8 cellular contexts compared by ENCODE assay signal in genomic region chr5:139660916-139661814, GRCh38. TPM values are rescaled to one million over a fixed set of nuclear protein-coding genes. Genes with fewer than 3 reads are reported as not detected.
DNase-seq lines count a peak whose midpoint lies in the region; ATAC-seq, FAIRE-seq and TF ChIP-seq lines count a peak whose summit lies in the region.

No MANE protein-coding gene starts in this region.

- no peak for TF ChIP-seq POLR2A in HepG2 (IDR thresholded peaks at IDR 0.05; ENCODE audit: insufficient read depth in 1 of 2, low read depth in 2 of 2, low read length in 2 of 2)

- TF ChIP-seq CTCF in A673 (conservative IDR thresholded peaks at IDR 0.05; ENCODE audit: low read depth, low read length), result no peak
- TF ChIP-seq CTCF in MCF 10A (IDR thresholded peaks at IDR 0.05; ENCODE audit: unreplicated experiment), result no peak
- TF ChIP-seq CTCF in HepG2 (CRISPR knock-in tag; IDR thresholded peaks at IDR 0.05), result no peak

- peak overlapping the region; percentile 54 for H3K27ac Mint-ChIP-seq in MCF 10A (ENCODE audit: low read depth, unreplicated experiment)
- no peak overlapping the region for H3K27ac Mint-ChIP-seq in stimulated activated naive CD8-positive, alpha-beta T cell treated with anti-CD3 and anti-CD28 coated beads, Interleukin-15, amount 100 ng/mL, for 72 hours

- in situ Hi-C loops in HepG2 (cut with HindIII; ENCODE audit: extremely low pct_ligation_motif_present, low pct_unique_long_range_greater_than_20kb), result no loop called here

- H3K4me2 ChIP-seq in HepG2 (ENCODE audit: low read depth, low read length), result no peak overlapping the region

- peaks cover 26% of the 10 kb centered on the region for H3K4me1 Mint-ChIP-seq in MCF 10A (ENCODE audit: insufficient read depth, unreplicated experiment)
- peaks cover 50% of the 10 kb centered on the region for H3K4me1 Mint-ChIP-seq in stimulated activated naive CD8-positive, alpha-beta T cell treated with anti-CD3 and anti-CD28 coated beads, Interleukin-15, amount 100 ng/mL, for 72 hours

- peaks cover 93% of the 10 kb centered on the region for H3K79me2 ChIP-seq in HepG2 (ENCODE audit: insufficient read depth, low read length)

- DNase-seq in A673 (ENCODE audit: low spot score) (peak; percentile 78), MV-4-11 (lab: John Stamatoyannopoulos, UW) (peak; percentile 95), MCF 10A (ENCODE audit: unreplicated experiment) (peak; percentile 97), HepG2 (ENCODE audit: low spot score) (no peak), left lobe of liver (ENCODE audit: low spot score) (no peak), islet precursor cell (no peak)
- DNase-seq in stimulated activated naive CD8-positive, alpha-beta T cell treated with anti-CD3 and anti-CD28 coated beads, Interleukin-15, amount 100 ng/mL, for 72 hours, result no peak

- no peaks in the 10 kb centered on the region for H3K9me3 Mint-ChIP-seq in MCF 10A (ENCODE audit: unreplicated experiment)
- H3K9me3 Mint-ChIP-seq in stimulated activated naive CD8-positive, alpha-beta T cell treated with anti-CD3 and anti-CD28 coated beads, Interleukin-15, amount 100 ng/mL, for 72 hours, result no peaks in the 10 kb centered on the region

- no peak for TF ChIP-seq RAD21 in HepG2 (CRISPR knock-in tag; IDR thresholded peaks at IDR 0.05)

- no peak overlapping the region for H2AFZ ChIP-seq in HepG2 (ENCODE audit: low read length)

- H3K27ac ChIP-seq in A673 (ENCODE audit: low read depth, low read length, poor library complexity, severe bottlenecking), result peak overlapping the region; percentile 68
- no peak overlapping the region for H3K27ac ChIP-seq in HepG2 (ENCODE audit: extremely low read length, insufficient read depth, low read length)

- POLR2A ChIA-PET in A673 (lab: Charles Lee; ENCODE audit: low non-redundant PET) (interaction anchor here (0.5 kb wide), 1 partner anchor 92 kb away, joined by 3 read pairs; no protein-coding TSS in a partner anchor), MCF 10A (lab: Yijun Ruan, JAX) (interaction anchor here (0.6 to 4.2 kb wide), 16 partner anchors 9 to 307 kb away, joined by 3 to 97 read pairs (median 4); partner anchors contain the start of genes CXXC5, DNAJC18 and UBE2D2), HepG2 (lab: Yijun Ruan, JAX) (no interaction called here)

- BruUV-seq in A673 (replicated peaks; lab: Mats Ljungman, UMichigan) (no TSS peak), MCF 10A (replicated peaks; lab: Mats Ljungman, UMichigan) (no TSS peak), HepG2 (replicated peaks; lab: Mats Ljungman, UMichigan) (no TSS peak)

- intact Hi-C loops in A673 (cut with micrococcal nuclease; ENCODE audit: unreplicated experiment) (no loop called here), MCF 10A (cut with micrococcal nuclease) (no loop called here), HepG2 (cut with micrococcal nuclease; ENCODE audit: unreplicated experiment) (no loop called here)

- 96% methylated on average over 22 of the region's 41 CpGs for WGBS in HepG2 (ENCODE audit: low lambda C conversion rate)

- H3K4me1 ChIP-seq in A673 (ENCODE audit: insufficient read depth, low read length, poor library complexity, severe bottlenecking) (peaks cover 78% of the 10 kb centered on the region), HepG2 (ENCODE audit: insufficient read depth, low read length) (peaks cover 72% of the 10 kb centered on the region)

- H3K27me3 Mint-ChIP-seq in MCF 10A (ENCODE audit: insufficient read depth, unreplicated experiment), result no peaks in the 10 kb centered on the region
- peaks cover under 1% of the 10 kb centered on the region for H3K27me3 Mint-ChIP-seq in stimulated activated naive CD8-positive, alpha-beta T cell treated with anti-CD3 and anti-CD28 coated beads, Interleukin-15, amount 100 ng/mL, for 72 hours

- H3K9me3 ChIP-seq in A673 (ENCODE audit: low read depth, low read length, poor library complexity, severe bottlenecking) (no peaks in the 10 kb centered on the region), HepG2 (ENCODE audit: low read length) (no peaks in the 10 kb centered on the region)

- TF ChIP-seq EP300 in HepG2 (IDR thresholded peaks at IDR 0.05; ENCODE audit: low read depth in 2 of 2, low read length in 2 of 2), result no peak
- no peak for TF ChIP-seq EP300 in HepG2 (CRISPR knock-in tag; IDR thresholded peaks at IDR 0.05; ENCODE audit: borderline replicate concordance)

- peak; percentile 40 for ATAC-seq in GM18868 (IDR thresholded peaks at IDR 0.05; ENCODE audit: unreplicated experiment)
- no peak for ATAC-seq in HepG2
- ATAC-seq in stimulated activated naive CD8-positive, alpha-beta T cell treated with anti-CD3 and anti-CD28 coated beads, Interleukin-15, amount 100 ng/mL, for 72 hours, result peak; percentile 11
- ATAC-seq in left lobe of liver, result no peak

- H4K20me1 ChIP-seq in HepG2 (ENCODE audit: insufficient read depth, low read length), result peaks cover 80% of the 10 kb centered on the region

- no peaks in the 10 kb centered on the region for H3K36me3 ChIP-seq in A673 (ENCODE audit: insufficient read depth, low read length, poor library complexity, severe bottlenecking)
- peaks cover 15 to 27% of the 10 kb centered on the region in 2 experiments for H3K36me3 ChIP-seq in HepG2 (replicated peaks in 1 of 2; ENCODE audit: control insufficient read depth in 1 of 2, insufficient read depth in 2 of 2, low read length in 2 of 2)

- FAIRE-seq in HepG2 (lab: Jason Lieb, UNC), result no peak

- peaks cover 14% of the 10 kb centered on the region for H3K36me3 Mint-ChIP-seq in MCF 10A (ENCODE audit: insufficient read depth, unreplicated experiment)

- H3K9ac ChIP-seq in HepG2 (ENCODE audit: insufficient read depth, low read depth, low read length), result no peak overlapping the region

- H3K4me3 Mint-ChIP-seq in MCF 10A (ENCODE audit: unreplicated experiment), result peak overlapping the region; percentile 44
- H3K4me3 Mint-ChIP-seq in stimulated activated naive CD8-positive, alpha-beta T cell treated with anti-CD3 and anti-CD28 coated beads, Interleukin-15, amount 100 ng/mL, for 72 hours, result no peak overlapping the region

- H3K4me3 ChIP-seq in A673 (ENCODE audit: low read depth, low read length, poor library complexity, severe bottlenecking) (no peak overlapping the region), HepG2 (replicated peaks in 1 of 3; ENCODE audit: insufficient read depth in 1 of 3, low read depth in 2 of 3, low read length in 3 of 3) (no peak overlapping the region)

- CTCF ChIA-PET in A673 (lab: Charles Lee), result interaction anchor here (0.9 kb wide), 1 partner anchor 13 kb away, joined by 3 read pairs; the partner anchor contains the start of gene CXXC5
- CTCF ChIA-PET in MCF 10A (lab: Yijun Ruan, JAX), result interaction anchor here (0.5 to 4.1 kb wide), 9 partner anchors 9 to 239 kb away, joined by 3 to 49 read pairs (median 4); partner anchors contain the start of gene CXXC5
- CTCF ChIA-PET in HepG2 (lab: Yijun Ruan, JAX; ENCODE audit: low intra/inter-chr PET ratio, low total read pairs), result no interaction called here

- H3K27me3 ChIP-seq in A673 (replicated peaks; ENCODE audit: insufficient read depth, low read depth, low read length, poor library complexity) (no peaks in the 10 kb centered on the region), HepG2 (ENCODE audit: control insufficient read depth in 1 of 2, insufficient read depth in 2 of 2, low read length in 2 of 2) (no peaks in the 10 kb centered on the region)

TF ChIP-seq in HepG2, 621 proteins besides CTCF, POLR2A, EP300 and RAD21:
- no peak for TF ChIP-seq ZNF576 (CRISPR knock-in tag; IDR thresholded peaks at IDR 0.05)
- 0 out of 2 replicates have a peak, but pooled peaks have one; percentile 51 for TF ChIP-seq HNRNPL (IDR thresholded peaks at IDR 0.05; ENCODE audit: low read depth, low read length)
- peak; percentile 63 for TF ChIP-seq AGO2 (optimal IDR thresholded peaks at IDR 0.05; ENCODE audit: low read depth, low read length)
- TF ChIP-seq ZNF775 (CRISPR knock-in tag; IDR thresholded peaks at IDR 0.05; ENCODE audit: borderline replicate concordance), result no peak
- no peak for TF ChIP-seq GATAD2A (CRISPR knock-in tag; IDR thresholded peaks at IDR 0.05)

RNA-seq across cellular contexts. Expression of gene CXXC5, which starts 13.0 kb away (rescaled TPM):
- total RNA-seq in A673 (2021) (56.4 and 57.2 TPM in 2 replicates), MCF 10A (2022) (7.8 and 10.9 TPM in 2 replicates), HepG2 (2016; rRNA removed; fragmentation: Illumina TruSeq; extraction: Trizol) (30.7 and 33.0 TPM in 2 replicates), left lobe of liver (64.0 TPM)
- 7.4 and 8.6 TPM in 2 replicates for total RNA-seq in HepG2 (2016; cell fraction: cytosol; rRNA removed; fragmentation: Illumina TruSeq; extraction: Trizol; ENCODE audit: low read depth)
- total RNA-seq in HepG2 (2016; cell fraction: insoluble cytoplasmic fraction; rRNA removed; fragmentation: Illumina TruSeq; extraction: Trizol), result 30.5 and 33.5 TPM in 2 replicates
- 32.7 and 37.9 TPM in 2 replicates for total RNA-seq in HepG2 (2016; cell fraction: membrane; rRNA removed; fragmentation: Illumina TruSeq; extraction: Trizol)
- 17.6 and 21.1 TPM in 2 replicates for total RNA-seq in HepG2 (2016; cell fraction: nucleus; rRNA removed; fragmentation: Illumina TruSeq; extraction: Trizol)
- polyA plus RNA-seq in HepG2 (2011; rRNA removed), result 27.9 and 32.3 TPM in 2 replicates
- polyA plus RNA-seq in HepG2 (2011; cell fraction: cytosol; rRNA removed), result 20.7 and 35.7 TPM in 2 replicates
- 20.0 and 30.1 TPM in 2 replicates for polyA plus RNA-seq in HepG2 (2011; cell fraction: nucleus; rRNA removed)
- 21.9 and 26.2 TPM in 2 replicates for polyA plus RNA-seq in HepG2 (2012)
- 7.7 and 8.6 TPM in 2 replicates for polyA plus RNA-seq in HepG2 (2016; cell fraction: cytosol; fragmentation: Illumina TruSeq; extraction: Trizol; ENCODE audit: low read depth)
- 46.9 and 51.9 TPM in 2 replicates for polyA plus RNA-seq in HepG2 (2016; cell fraction: insoluble cytoplasmic fraction; fragmentation: Illumina TruSeq; extraction: Trizol; ENCODE audit: low read depth)
- polyA plus RNA-seq in HepG2 (2016; cell fraction: membrane; fragmentation: Illumina TruSeq; extraction: Trizol; ENCODE audit: low read depth), result 30.1 and 31.3 TPM in 2 replicates
- 39.0 and 44.0 TPM in 2 replicates for polyA plus RNA-seq in HepG2 (2016; cell fraction: nucleus; fragmentation: Illumina TruSeq; extraction: Trizol; ENCODE audit: insufficient read depth, low read depth)
- polyA minus RNA-seq in HepG2 (2011; rRNA and poly(A)+ RNA removed; ENCODE audit: low replicate concordance), result 13.2 and 63.5 TPM in 2 replicates
- 26.9 and 37.6 TPM in 2 replicates for polyA minus RNA-seq in HepG2 (2011; cell fraction: cytosol; rRNA and poly(A)+ RNA removed)
- 18.7 and 20.6 TPM in 2 replicates for polyA minus RNA-seq in HepG2 (2011; cell fraction: nucleus; rRNA and poly(A)+ RNA removed)

Comparison
In these comparisons a context has a peak if more than half of its experiments do, and no peak if none do; other contexts are left out.
1. DNase-seq: peak in A673 (single experiment), MV-4-11 (single experiment) and MCF 10A (single experiment); none in HepG2 (single experiment), stimulated activated naive CD8-positive, alpha-beta T cell treated with anti-CD3 and anti-CD28 coated beads, Interleukin-15, amount 100 ng/mL, for 72 hours (0 of 2), left lobe of liver (single experiment) and islet precursor cell (single experiment).
2. ATAC-seq: peak in GM18868 (single experiment) and stimulated activated naive CD8-positive, alpha-beta T cell treated with anti-CD3 and anti-CD28 coated beads, Interleukin-15, amount 100 ng/mL, for 72 hours (single experiment); none in HepG2 (single experiment) and left lobe of liver (single experiment).